In the genomic region with DNA sequence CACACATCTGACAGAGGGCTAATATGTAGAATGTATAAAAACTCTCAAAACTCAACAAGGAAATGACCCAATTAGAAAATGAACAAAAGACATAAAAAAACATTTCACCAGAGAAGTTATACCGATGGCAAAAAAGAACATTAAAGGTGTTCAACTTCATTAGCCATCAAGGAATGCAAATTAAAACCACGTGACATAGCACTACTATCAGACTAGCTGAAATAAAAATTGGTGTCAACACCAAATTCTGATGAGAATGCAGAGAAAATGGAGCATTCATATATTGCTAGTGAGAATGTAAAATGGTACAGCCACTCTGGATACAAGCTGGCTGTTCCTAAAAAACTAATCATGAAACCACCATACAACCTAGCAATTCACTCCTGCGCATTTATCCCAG, we compare ENCODE assay signal across 31 cellular contexts.
DNase-seq lines count a peak whose midpoint lies in the region; ATAC-seq, FAIRE-seq and TF ChIP-seq lines count a peak whose summit lies in the region.
"Had no signal": no experiment of that assay in that cellular context is flagged by ENCODE, and none has a peak within 500 bp of the region (broad histone marks: within the 10 kb centered on the region; RNA-seq: fewer than 3 reads in every experiment).

No MANE protein-coding gene starts in this region.

- H3K9me1 ChIP-seq in K562 (ENCODE audit: control insufficient read depth, insufficient read depth, low read length), result no peaks in the 10 kb centered on the region

- H3K27ac ChIP-seq in HepG2 (ENCODE audit: extremely low read length, insufficient read depth, low read length) (no peak overlapping the region), right lobe of liver (no peak overlapping the region), K562 (ENCODE audit: extremely low read depth, low read depth, low read length) (no peak overlapping the region)
- H3K27ac ChIP-seq: 22Rv1; A549; BLaER1; BLaER1 treated with 17β-estradiol and CSF1 and Interleukin-3, amounts not matched to agents 10 nM and 100 nM; C4-2B had no signal

- H2AFZ ChIP-seq in HepG2 (ENCODE audit: low read length) (no peak overlapping the region), K562 (ENCODE audit: low read depth, low read length) (no peak overlapping the region)

- BruUV-seq in HepG2 (replicated peaks; lab: Mats Ljungman, UMichigan) (no TSS peak), K562 (replicated peaks; lab: Mats Ljungman, UMichigan) (no TSS peak)

- H3K4me1 ChIP-seq in HepG2 (ENCODE audit: insufficient read depth, low read length) (no peaks in the 10 kb centered on the region), right lobe of liver (no peaks in the 10 kb centered on the region), K562 (replicated peaks in 1 of 2; ENCODE audit: control insufficient read depth in 2 of 2, insufficient read depth in 2 of 2, low read length in 2 of 2) (no peaks in the 10 kb centered on the region)
- H3K4me1 ChIP-seq: A549; BE2C; BLaER1; BLaER1 treated with 17β-estradiol and CSF1 and Interleukin-3, amounts not matched to agents 10 nM and 100 nM; Caco-2 had no signal

- TF ChIP-seq RAD21 in HepG2 (CRISPR knock-in tag; IDR thresholded peaks at IDR 0.05) (no peak), K562 (CRISPR knock-in tag; conservative IDR thresholded peaks at IDR 0.05 in 1 of 2, IDR thresholded peaks at IDR 0.05 in 1 of 2) (no peak)

- no peak overlapping the region for H3K4me2 ChIP-seq in HepG2 (ENCODE audit: low read depth, low read length)
- no peak overlapping the region for H3K4me2 ChIP-seq in K562 (ENCODE audit: insufficient read depth, low read length)
- H3K4me2 ChIP-seq: A549; BLaER1; BLaER1 treated with 17β-estradiol and CSF1 and Interleukin-3, amounts not matched to agents 10 nM and 100 nM had no signal

- WGBS in HepG2 (ENCODE audit: low lambda C conversion rate), result 13% methylated on average over 3 of the region's 3 CpGs
- 74% methylated on average over 3 of the region's 3 CpGs for WGBS in right lobe of liver (ENCODE audit: insufficient coverage, low coverage, low lambda C conversion rate, missing lambda C conversion rate)
- 3% methylated on average over 3 of the region's 3 CpGs for WGBS in K562 (ENCODE audit: insufficient coverage, low coverage, missing lambda C conversion rate)

- in situ Hi-C loops in HepG2 (cut with HindIII; ENCODE audit: extremely low pct_ligation_motif_present, low pct_unique_long_range_greater_than_20kb) (no loop called here), K562 (cut with MboI) (no loop called here)

- intact Hi-C loops in HepG2 (cut with micrococcal nuclease; ENCODE audit: unreplicated experiment) (no loop called here), right lobe of liver (cut with DNase I) (loop anchor here in 1 of 2 donors (5.0 kb wide), 1 partner anchor 646 kb away; no protein-coding TSS in a partner anchor), K562 (cut with micrococcal nuclease) (no loop called here)

- no peak overlapping the region for H3K9ac ChIP-seq in HepG2 (ENCODE audit: insufficient read depth, low read depth, low read length)
- no peak overlapping the region for H3K9ac ChIP-seq in K562 (ENCODE audit: insufficient read depth in 1 of 2, low read depth in 2 of 2, low read length in 2 of 2)
- H3K9ac ChIP-seq: BLaER1; BLaER1 treated with 17β-estradiol and CSF1 and Interleukin-3, amounts not matched to agents 10 nM and 100 nM had no signal

- H3K27me3 ChIP-seq in HepG2 (ENCODE audit: control insufficient read depth in 1 of 2, insufficient read depth in 2 of 2, low read length in 2 of 2), result no peaks in the 10 kb centered on the region
- H3K27me3 ChIP-seq in right lobe of liver, result peaks cover 0 to 3% of the 10 kb centered on the region in 2 donors
- H3K27me3 ChIP-seq in K562 (ENCODE audit: control insufficient read depth in 2 of 2, insufficient read depth in 2 of 2, low read length in 2 of 2), result no peaks in the 10 kb centered on the region
- H3K27me3 ChIP-seq: BE2C had no signal

- no peak for TF ChIP-seq CTCF in HepG2 (CRISPR knock-in tag; IDR thresholded peaks at IDR 0.05)
- TF ChIP-seq CTCF in right lobe of liver (IDR thresholded peaks at IDR 0.05), result no peak
- no peak for TF ChIP-seq CTCF in K562 (IDR thresholded peaks at IDR 0.05 in 2 of 3, conservative IDR thresholded peaks at IDR 0.05 in 1 of 3; ENCODE audit: insufficient read depth in 2 of 3, low read depth in 1 of 3, low read length in 3 of 3)

- FAIRE-seq in HepG2 (lab: Jason Lieb, UNC) (no peak), K562 (lab: Jason Lieb, UNC) (no peak)
- FAIRE-seq: A204.1, A549, D721Med had no signal

- no peak for TF ChIP-seq POLR2A in HepG2 (IDR thresholded peaks at IDR 0.05; ENCODE audit: insufficient read depth in 1 of 2, low read depth in 2 of 2, low read length in 2 of 2)
- no peak for TF ChIP-seq POLR2A in right lobe of liver (IDR thresholded peaks at IDR 0.05)
- no peak for TF ChIP-seq POLR2A in K562 (conservative IDR thresholded peaks at IDR 0.05)

- H3K9me3 ChIP-seq in HepG2 (ENCODE audit: low read length) (no peaks in the 10 kb centered on the region), right lobe of liver (no peaks in the 10 kb centered on the region), K562 (replicated peaks; ENCODE audit: control insufficient read depth, insufficient read depth, low read depth, low read length) (no peaks in the 10 kb centered on the region)
- H3K9me3 ChIP-seq: A549; BE2C; BLaER1; BLaER1 treated with 17β-estradiol and CSF1 and Interleukin-3, amounts not matched to agents 10 nM and 100 nM had no signal

- H3K4me3 ChIP-seq in HepG2 (replicated peaks in 1 of 3; ENCODE audit: insufficient read depth in 1 of 3, low read depth in 2 of 3, low read length in 3 of 3) (no peak overlapping the region), right lobe of liver (no peak overlapping the region), K562 (no peak overlapping the region)
- H3K4me3 ChIP-seq: A549; BLaER1; BLaER1 treated with 17β-estradiol and CSF1 and Interleukin-3, amounts not matched to agents 10 nM and 100 nM had no signal

- DNase-seq in HepG2 (ENCODE audit: low spot score), result no peak
- no peak for DNase-seq in right lobe of liver
- no peak for DNase-seq in K562 (ENCODE audit: extremely low read depth in 1 of 4, low spot score in 3 of 4)
- DNase-seq in NCI-H526 treated with DMSO at 0.1 percent for 48 hours (lab: John Stamatoyannopoulos, UW), result no peak
- DNase-seq: 8988T; ACHN; AML-193; BE2C; C1 segment of cervical spinal cord; Caco-2; Calu3; CD4-positive, alpha-beta memory T cell; CD4-positive, alpha-beta T cell; CD4-positive, CD25-positive, alpha-beta regulatory T cell; CD8-positive, alpha-beta memory T cell; CD8-positive, alpha-beta T cell; COR-L47; DMS 273 treated with DMSO at 0.1 percent for 48 hours; DMS153; DMS53; DMS79; DMS79 treated with DMSO at 0.1 percent for 48 hours; DND-41; EL had no signal

- no peak for ATAC-seq in HepG2
- ATAC-seq in right lobe of liver, result no peak
- ATAC-seq in K562, result no peak
- ATAC-seq: A549; CD8-positive, alpha-beta T cell had no signal

- POLR2A ChIA-PET in HepG2 (lab: Yijun Ruan, JAX), result no interaction called here
- POLR2A ChIA-PET in K562 (lab: Yijun Ruan, JAX), result no interaction called here

- CTCF ChIA-PET in HepG2 (lab: Yijun Ruan, JAX; ENCODE audit: low intra/inter-chr PET ratio, low total read pairs), result no interaction called here
- CTCF ChIA-PET in K562 (lab: Yijun Ruan, JAX; ENCODE audit: low intra/inter-chr PET ratio), result no interaction called here

- H4K20me1 ChIP-seq in HepG2 (ENCODE audit: insufficient read depth, low read length) (no peaks in the 10 kb centered on the region), K562 (replicated peaks; ENCODE audit: control insufficient read depth, insufficient read depth, low read length) (no peaks in the 10 kb centered on the region)
- H4K20me1 ChIP-seq: BLaER1 had no signal

- no peak for TF ChIP-seq EP300 in HepG2 (IDR thresholded peaks at IDR 0.05; ENCODE audit: low read depth in 2 of 2, low read length in 2 of 2)
- no peak for TF ChIP-seq EP300 in HepG2 (CRISPR knock-in tag; IDR thresholded peaks at IDR 0.05; ENCODE audit: borderline replicate concordance)
- no peak for TF ChIP-seq EP300 in K562 (IDR thresholded peaks at IDR 0.05; ENCODE audit: low read length)

- no peaks in the 10 kb centered on the region for H3K36me3 ChIP-seq in HepG2 (replicated peaks in 1 of 2; ENCODE audit: control insufficient read depth in 1 of 2, insufficient read depth in 2 of 2, low read length in 2 of 2)
- H3K36me3 ChIP-seq in right lobe of liver, result no peaks in the 10 kb centered on the region
- no peaks in the 10 kb centered on the region for H3K36me3 ChIP-seq in K562 (ENCODE audit: control insufficient read depth, insufficient read depth, low read length)
- H3K36me3 ChIP-seq: BE2C; BLaER1; BLaER1 treated with 17β-estradiol and CSF1 and Interleukin-3, amounts not matched to agents 10 nM and 100 nM had no signal

- no peaks in the 10 kb centered on the region for H3K79me2 ChIP-seq in HepG2 (ENCODE audit: insufficient read depth, low read length)
- no peaks in the 10 kb centered on the region for H3K79me2 ChIP-seq in K562 (ENCODE audit: control insufficient read depth, insufficient read depth, low read length)

TF ChIP-seq in HepG2, 621 proteins besides CTCF, POLR2A, EP300 and RAD21 (continues in another document):
- no peak for TF ChIP-seq NR2F1 (CRISPR knock-in tag; IDR thresholded peaks at IDR 0.05)
- no peak for TF ChIP-seq KMT2B (CRISPR knock-in tag; IDR thresholded peaks at IDR 0.05)

TF ChIP-seq in K562, 482 proteins besides CTCF, POLR2A, EP300 and RAD21:
- TF ChIP-seq SMARCA4 (IDR thresholded peaks at IDR 0.05), result no peak
- TF ChIP-seq, protein P1, sequence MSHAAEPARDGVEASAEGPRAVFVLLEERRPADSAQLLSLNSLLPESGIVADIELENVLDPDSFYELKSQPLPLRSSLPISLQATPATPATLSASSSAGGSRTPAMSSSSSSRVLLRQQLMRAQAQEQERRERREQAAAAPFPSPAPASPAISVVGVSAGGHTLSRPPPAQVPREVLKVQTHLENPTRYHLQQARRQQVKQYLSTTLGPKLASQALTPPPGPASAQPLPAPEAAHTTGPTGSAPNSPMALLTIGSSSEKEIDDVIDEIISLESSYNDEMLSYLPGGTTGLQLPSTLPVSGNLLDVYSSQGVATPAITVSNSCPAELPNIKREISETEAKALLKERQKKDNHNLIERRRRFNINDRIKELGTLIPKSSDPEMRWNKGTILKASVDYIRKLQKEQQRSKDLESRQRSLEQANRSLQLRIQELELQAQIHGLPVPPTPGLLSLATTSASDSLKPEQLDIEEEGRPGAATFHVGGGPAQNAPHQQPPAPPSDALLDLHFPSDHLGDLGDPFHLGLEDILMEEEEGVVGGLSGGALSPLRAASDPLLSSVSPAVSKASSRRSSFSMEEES (CRISPR knock-in tag; IDR thresholded peaks at IDR 0.05), result peak; percentile 57; the same call in 1 of the 2 replicates
